ENCODE assay signal across 8 cellular contexts in genomic region chr2:37343537-37344434, GRCh38. TPM values are rescaled to one million over a fixed set of nuclear protein-coding genes. Genes with fewer than 3 reads are reported as not detected.
DNase-seq lines count a peak whose midpoint lies in the region; ATAC-seq and TF ChIP-seq lines count a peak whose summit lies in the region.

No MANE protein-coding gene starts in this region.

- peak in 2 of 3 experiments; percentile 11 to 12 for TF ChIP-seq CTCF in testis (IDR thresholded peaks at IDR 0.05)

- H3K4me1 ChIP-seq in testis = peaks cover 10% of the 10 kb centered on the region

- H3K36me3 Mint-ChIP-seq in central memory CD8-positive, alpha-beta T cell (ENCODE audit: insufficient read depth) = peaks cover 1% of the 10 kb centered on the region

- intact Hi-C loops in testis (cut with DNase I; ENCODE audit: low total_unique reads) = no loop called here

- peak overlapping the region; percentile 62 to 71 for H3K4me3 ChIP-seq in testis

- H3K27ac Mint-ChIP-seq in central memory CD8-positive, alpha-beta T cell (ENCODE audit: low read depth) = peak overlapping the region; percentile 83

- DNase-seq in EL (peak; percentile 58), NCI-H2196 treated with DMSO at 0.1 percent for 48 hours (lab: John Stamatoyannopoulos, UW; ENCODE audit: unreplicated experiment) (peak; percentile 20), left lobe of liver (ENCODE audit: low spot score) (no peak), testis (peak; percentile 16), SIG-M5 treated with dmso at 0.1 percent for 504 hours (lab: John Stamatoyannopoulos, UW; ENCODE audit: unreplicated experiment) (no peak)
- no peak for DNase-seq in central memory CD8-positive, alpha-beta T cell (ENCODE audit: low spot score in 2 of 2)
- no peak for DNase-seq in activated CD4-positive, alpha-beta T cell treated with anti-CD3 and anti-CD28 coated beads, Interleukin-2, amount 50 U/mL, for 1 hour

- H3K27me3 ChIP-seq in testis = no peaks in the 10 kb centered on the region

- H3K9me3 ChIP-seq in testis = no peaks in the 10 kb centered on the region

- H3K36me3 ChIP-seq in testis (ENCODE audit: low read depth, missing control alignments) = no peaks in the 10 kb centered on the region

- no peaks in the 10 kb centered on the region for H3K27me3 Mint-ChIP-seq in central memory CD8-positive, alpha-beta T cell

- H3K27ac ChIP-seq in testis = peak overlapping the region; percentile 19 to 80

- no peak for ATAC-seq in central memory CD8-positive, alpha-beta T cell (replicated peaks; ENCODE audit: extremely low read depth, poor library complexity, severe bottlenecking)
- peak; percentile 60 for ATAC-seq in left lobe of liver
- ATAC-seq in HG03521 (IDR thresholded peaks at IDR 0.05; ENCODE audit: unreplicated experiment) = no peak

- peaks cover 6% of the 10 kb centered on the region for H3K4me1 Mint-ChIP-seq in central memory CD8-positive, alpha-beta T cell

- no peaks in the 10 kb centered on the region for H3K9me3 Mint-ChIP-seq in central memory CD8-positive, alpha-beta T cell

- TF ChIP-seq POLR2A in testis (IDR thresholded peaks at IDR 0.05) = no peak

- 42 to 51% methylated on average over 7 of the region's 7 CpGs for WGBS in testis, 2 donors

- peak overlapping the region; percentile 80 for H3K4me3 Mint-ChIP-seq in central memory CD8-positive, alpha-beta T cell

RNA-seq across cellular contexts. Expression of gene QPCT, which starts 0.6 kb away (rescaled TPM):
- 0.65 TPM for total RNA-seq in left lobe of liver
- total RNA-seq in testis = 1 to 10 TPM; 2.9 to 3.2 TPM
- polyA plus RNA-seq in testis (ENCODE audit: insufficient read depth, low read depth, low replicate concordance) = 5.6 TPM

RNA-seq across cellular contexts. Expression of gene PRKD3, which starts 19.2 kb away (rescaled TPM):
- 13.1 TPM for total RNA-seq in left lobe of liver
- 10 to 100 TPM; 46.0 to 78.1 TPM for total RNA-seq in testis
- 52.3 TPM for polyA plus RNA-seq in testis (ENCODE audit: insufficient read depth, low read depth, low replicate concordance)

Comparison
In these comparisons a context has a peak if more than half of its experiments do, and no peak if none do; other contexts are left out.
1. DNase-seq: peak in EL (single experiment), NCI-H2196 treated with DMSO at 0.1 percent for 48 hours (single experiment) and testis (single experiment); none in central memory CD8-positive, alpha-beta T cell (0 of 2), left lobe of liver (single experiment), SIG-M5 treated with dmso at 0.1 percent for 504 hours (single experiment) and activated CD4-positive, alpha-beta T cell treated with anti-CD3 and anti-CD28 coated beads, Interleukin-2, amount 50 U/mL, for 1 hour (single experiment).